In the genomic region with DNA sequence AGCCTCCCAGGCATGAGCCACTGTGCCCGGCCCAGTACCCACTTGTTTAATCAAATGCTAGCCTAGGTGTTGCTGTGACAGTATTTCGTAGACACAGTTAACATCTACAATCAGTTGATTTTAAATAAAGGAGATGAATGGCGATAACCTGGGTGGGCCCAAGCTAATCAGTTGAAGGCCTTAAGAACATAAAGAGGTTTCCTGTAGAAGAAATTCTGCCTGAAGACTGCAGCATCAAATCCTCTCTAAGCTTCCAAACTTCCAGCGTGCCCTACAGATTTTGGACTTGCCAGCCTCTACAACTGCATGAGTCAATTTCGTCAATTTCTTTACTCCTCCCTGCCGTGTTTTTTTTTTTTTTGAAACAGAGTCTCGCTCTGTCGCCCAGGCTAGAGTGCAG, we compare ENCODE assay signal across 35 cellular contexts. TPM values are rescaled to one million over a fixed set of nuclear protein-coding genes. Genes with fewer than 3 reads are reported as not detected.
"Had no signal": no experiment of that assay in that cellular context is flagged by ENCODE, and none has a peak within 500 bp of the region (broad histone marks: within the 10 kb centered on the region; RNA-seq: fewer than 3 reads in every experiment).

No MANE protein-coding gene starts in this region.

- H3K4me1 ChIP-seq: body of pancreas, esophagus muscularis mucosa, foreskin keratinocyte, gastrocnemius medialis had no signal

- H3K4me3 ChIP-seq: adrenal gland, body of pancreas, esophagus muscularis mucosa, gastrocnemius medialis had no signal

- H3K27me3 Mint-ChIP-seq: activated CD4-positive, alpha-beta T cell treated with anti-CD3 and anti-CD28 coated beads, Interleukin-2, amount 10 ng/mL, durations not matched to agents 24 days and 14 days had no signal

- H3K4me3 Mint-ChIP-seq: activated CD4-positive, alpha-beta memory T cell treated with anti-CD3 and anti-CD28 coated beads for 36 hours; activated CD4-positive, alpha-beta T cell treated with anti-CD3 and anti-CD28 coated beads for 36 hours; activated CD4-positive, alpha-beta T cell treated with anti-CD3 and anti-CD28 coated beads, Interleukin-2, amount 10 ng/mL, durations not matched to agents 24 days and 14 days; activated CD8-positive, alpha-beta memory T cell treated with anti-CD3 and anti-CD28 coated beads, Interleukin-2, amount 10 ng/mL, durations not matched to agents 7 days and 5 days; activated CD8-positive, alpha-beta T cell treated with anti-CD3 and anti-CD28 coated beads, Interleukin-2, amount 10 ng/mL, durations not matched to agents 7 days and 5 days; activated naive CD4-positive, alpha-beta T cell treated with anti-CD3 and anti-CD28 coated beads for 36 hours; activated naive CD4-positive, alpha-beta T cell treated with anti-CD3 and anti-CD28 coated beads, Interleukin-2, amount 50 U/mL, for 24 hours; activated naive CD8-positive, alpha-beta T cell treated with anti-CD3 and anti-CD28 coated beads for 36 hours; activated naive CD8-positive, alpha-beta T cell treated with anti-CD3 and anti-CD28 coated beads, Interleukin-2, amount 50 U/mL, for 24 hours; activated T-helper 1 cell treated with anti-CD3 and anti-CD28 coated beads, Interleukin-12 subunit alpha, Interleukin-12 subunit beta, Interleukin-2, Interleukin-4 antibody, amounts not matched to agents 30 ng/mL and 10 ng/mL and 1 ng/mL, durations not matched to agents 14 hours and 24 hours and 36 hours; effector memory CD8-positive, alpha-beta T cell had no signal

- H3K9me3 ChIP-seq: adrenal gland, body of pancreas had no signal

- ATAC-seq: activated CD4-positive, alpha-beta T cell treated with anti-CD3 and anti-CD28 coated beads for 36 hours; activated CD8-positive, alpha-beta memory T cell treated with anti-CD3 and anti-CD28 coated beads, Interleukin-2, amount 10 ng/mL, durations not matched to agents 7 days and 5 days; activated CD8-positive, alpha-beta T cell treated with anti-CD3 and anti-CD28 coated beads, Interleukin-2, amount 10 ng/mL, durations not matched to agents 7 days and 5 days; activated naive CD8-positive, alpha-beta T cell treated with anti-CD3 and anti-CD28 coated beads, Interleukin-2, amount 50 U/mL, for 24 hours; body of pancreas; effector memory CD8-positive, alpha-beta T cell; foreskin keratinocyte; gastrocnemius medialis had no signal

- H3K27ac ChIP-seq: adrenal gland, body of pancreas, esophagus muscularis mucosa, foreskin keratinocyte, gastrocnemius medialis had no signal

- DNase-seq: activated CD4-positive, alpha-beta memory T cell treated with anti-CD3 and anti-CD28 coated beads for 36 hours; activated CD4-positive, alpha-beta T cell treated with anti-CD3 and anti-CD28 coated beads for 36 hours; activated CD4-positive, CD25-positive, alpha-beta regulatory T cell; activated CD4-positive, CD25-positive, alpha-beta regulatory T cell treated with anti-CD3 and anti-CD28 coated beads, Interleukin-2, amount 50 U/mL, for 72 hours; activated CD8-positive, alpha-beta memory T cell treated with anti-CD3 and anti-CD28 coated beads, Interleukin-2, amount 10 ng/mL, durations not matched to agents 7 days and 5 days; activated CD8-positive, alpha-beta memory T cell treated with anti-CD3 and anti-CD28 coated beads, Interleukin-2, amount 50 U/mL, for 4 hours; activated CD8-positive, alpha-beta T cell treated with anti-CD3 and anti-CD28 coated beads, Interleukin-2, amount 10 ng/mL, durations not matched to agents 7 days and 5 days; activated effector memory CD4-positive, alpha-beta T cell treated with anti-CD3 and anti-CD28 coated beads, Interleukin-2, amount 50 U/mL, for 16 hours; activated naive CD4-positive, alpha-beta T cell treated with anti-CD3 and anti-CD28 coated beads for 36 hours; activated naive CD8-positive, alpha-beta T cell treated with anti-CD3 and anti-CD28 coated beads for 36 hours; activated naive CD8-positive, alpha-beta T cell treated with anti-CD3 and anti-CD28 coated beads, Interleukin-2, amount 50 U/mL, for 24 hours; activated T-cell treated with anti-CD3 and anti-CD28 coated beads, Interleukin-2, amount 50 U/mL, for 1 hour; activated T-cell treated with anti-CD3 and anti-CD28 coated beads, Interleukin-2, amount 50 U/mL, for 48 hours; amygdala; aorta; body of pancreas; caudate nucleus; cortex of kidney; dermis blood vessel endothelial cell; effector CD4-positive, alpha-beta T cell; effector memory CD8-positive, alpha-beta T cell; erythroblast; foreskin keratinocyte; gastrocnemius medialis; T-helper 2 cell had no signal

- H3K27me3 ChIP-seq: adrenal gland, body of pancreas, foreskin keratinocyte had no signal

- H3K4me1 Mint-ChIP-seq: activated CD4-positive, alpha-beta T cell treated with anti-CD3 and anti-CD28 coated beads for 36 hours; activated CD4-positive, alpha-beta T cell treated with anti-CD3 and anti-CD28 coated beads, Interleukin-2, amount 10 ng/mL, durations not matched to agents 24 days and 14 days; activated CD8-positive, alpha-beta memory T cell treated with anti-CD3 and anti-CD28 coated beads, Interleukin-2, amount 10 ng/mL, durations not matched to agents 7 days and 5 days; activated naive CD4-positive, alpha-beta T cell treated with anti-CD3 and anti-CD28 coated beads, Interleukin-2, amount 50 U/mL, for 24 hours; activated naive CD8-positive, alpha-beta T cell treated with anti-CD3 and anti-CD28 coated beads for 36 hours; activated naive CD8-positive, alpha-beta T cell treated with anti-CD3 and anti-CD28 coated beads, Interleukin-2, amount 50 U/mL, for 24 hours had no signal

- H3K9me3 Mint-ChIP-seq: activated CD4-positive, alpha-beta T cell treated with anti-CD3 and anti-CD28 coated beads, Interleukin-2, amount 10 ng/mL, durations not matched to agents 24 days and 14 days; activated naive CD4-positive, alpha-beta T cell treated with anti-CD3 and anti-CD28 coated beads for 36 hours; activated naive CD4-positive, alpha-beta T cell treated with anti-CD3 and anti-CD28 coated beads, Interleukin-2, amount 50 U/mL, for 24 hours; activated naive CD8-positive, alpha-beta T cell treated with anti-CD3 and anti-CD28 coated beads for 36 hours; activated naive CD8-positive, alpha-beta T cell treated with anti-CD3 and anti-CD28 coated beads, Interleukin-2, amount 50 U/mL, for 24 hours; activated T-helper 1 cell treated with anti-CD3 and anti-CD28 coated beads, Interleukin-12 subunit alpha, Interleukin-12 subunit beta, Interleukin-2, Interleukin-4 antibody, amounts not matched to agents 30 ng/mL and 10 ng/mL and 1 ng/mL, durations not matched to agents 14 hours and 24 hours and 36 hours; activated T-helper 2 cell treated with anti-CD3 and anti-CD28 coated beads, Interferon-gamma antibody, Interleukin-2, Interleukin-4, amounts not matched to agents 10 μg/mL and 5 μg/mL and 100 μg/mL, durations not matched to agents 14 hours and 24 hours and 36 hours; effector memory CD8-positive, alpha-beta T cell had no signal

- H3K27ac Mint-ChIP-seq: activated CD4-positive, alpha-beta memory T cell treated with anti-CD3 and anti-CD28 coated beads for 36 hours; activated CD4-positive, alpha-beta T cell treated with anti-CD3 and anti-CD28 coated beads for 36 hours; activated CD4-positive, alpha-beta T cell treated with anti-CD3 and anti-CD28 coated beads, Interleukin-2, amount 10 ng/mL, durations not matched to agents 24 days and 14 days; activated CD8-positive, alpha-beta memory T cell treated with anti-CD3 and anti-CD28 coated beads, Interleukin-2, amount 10 ng/mL, durations not matched to agents 7 days and 5 days; activated CD8-positive, alpha-beta T cell treated with anti-CD3 and anti-CD28 coated beads, Interleukin-2, amount 10 ng/mL, durations not matched to agents 7 days and 5 days; activated naive CD4-positive, alpha-beta T cell treated with anti-CD3 and anti-CD28 coated beads for 36 hours; activated naive CD4-positive, alpha-beta T cell treated with anti-CD3 and anti-CD28 coated beads, Interleukin-2, amount 50 U/mL, for 24 hours; activated naive CD8-positive, alpha-beta T cell treated with anti-CD3 and anti-CD28 coated beads for 36 hours; activated naive CD8-positive, alpha-beta T cell treated with anti-CD3 and anti-CD28 coated beads, Interleukin-2, amount 50 U/mL, for 24 hours; activated T-helper 1 cell treated with anti-CD3 and anti-CD28 coated beads, Interleukin-12 subunit alpha, Interleukin-12 subunit beta, Interleukin-2, Interleukin-4 antibody, amounts not matched to agents 30 ng/mL and 10 ng/mL and 1 ng/mL, durations not matched to agents 14 hours and 24 hours and 36 hours; activated T-helper 2 cell treated with anti-CD3 and anti-CD28 coated beads, Interferon-gamma antibody, Interleukin-2, Interleukin-4, amounts not matched to agents 10 μg/mL and 5 μg/mL and 100 μg/mL, durations not matched to agents 14 hours and 24 hours and 36 hours; effector memory CD8-positive, alpha-beta T cell had no signal

- H3K36me3 ChIP-seq: adrenal gland, esophagus muscularis mucosa, gastrocnemius medialis had no signal

- H3K36me3 Mint-ChIP-seq: activated CD4-positive, alpha-beta memory T cell treated with anti-CD3 and anti-CD28 coated beads for 36 hours; activated CD8-positive, alpha-beta memory T cell treated with anti-CD3 and anti-CD28 coated beads, Interleukin-2, amount 10 ng/mL, durations not matched to agents 7 days and 5 days; activated naive CD4-positive, alpha-beta T cell treated with anti-CD3 and anti-CD28 coated beads, Interleukin-2, amount 50 U/mL, for 24 hours; activated naive CD8-positive, alpha-beta T cell treated with anti-CD3 and anti-CD28 coated beads for 36 hours had no signal

RNA-seq across cellular contexts. Expression of a gene that starts 13.2 kb away (rescaled TPM):
- total RNA-seq: activated CD4-positive, alpha-beta memory T cell treated with anti-CD3 and anti-CD28 coated beads for 36 hours; activated CD4-positive, alpha-beta T cell treated with anti-CD3 and anti-CD28 coated beads for 36 hours; activated CD4-positive, alpha-beta T cell treated with anti-CD3 and anti-CD28 coated beads, Interleukin-2, amount 10 ng/mL, durations not matched to agents 24 days and 14 days; activated CD8-positive, alpha-beta memory T cell treated with anti-CD3 and anti-CD28 coated beads for 36 hours; activated CD8-positive, alpha-beta memory T cell treated with anti-CD3 and anti-CD28 coated beads, Interleukin-2, amount 10 ng/mL, durations not matched to agents 7 days and 5 days; activated CD8-positive, alpha-beta T cell treated with anti-CD3 and anti-CD28 coated beads, Interleukin-2, amount 10 ng/mL, durations not matched to agents 7 days and 5 days; activated naive CD4-positive, alpha-beta T cell treated with anti-CD3 and anti-CD28 coated beads for 36 hours; activated naive CD8-positive, alpha-beta T cell treated with anti-CD3 and anti-CD28 coated beads for 36 hours; activated T-helper 1 cell treated with anti-CD3 and anti-CD28 coated beads, Interleukin-12 subunit alpha, Interleukin-12 subunit beta, Interleukin-2, Interleukin-4 antibody, amounts not matched to agents 30 ng/mL and 10 ng/mL and 1 ng/mL, durations not matched to agents 14 hours and 24 hours and 36 hours; activated T-helper 2 cell treated with anti-CD3 and anti-CD28 coated beads, Interferon-gamma antibody, Interleukin-2, Interleukin-4, amounts not matched to agents 10 μg/mL and 5 μg/mL and 100 μg/mL, durations not matched to agents 14 hours and 24 hours and 36 hours; aorta; body of pancreas; chondrocyte; dermis blood vessel endothelial cell; esophagus muscularis mucosa; foreskin keratinocyte; glomerular endothelial cell; T-helper 1 cell treated with Interleukin-12 subunit alpha and Interleukin-12 subunit beta and Interleukin-4 antibody, amounts not matched to agents 30 ng/mL and 1 ng/mL, for 36 hours had no signal
- polyA plus RNA-seq: foreskin keratinocyte had no signal

RNA-seq across cellular contexts. Expression of a gene that starts 40.3 kb away (rescaled TPM):
- total RNA-seq: activated CD4-positive, alpha-beta memory T cell treated with anti-CD3 and anti-CD28 coated beads for 36 hours; activated CD4-positive, alpha-beta T cell treated with anti-CD3 and anti-CD28 coated beads for 36 hours; activated CD4-positive, alpha-beta T cell treated with anti-CD3 and anti-CD28 coated beads, Interleukin-2, amount 10 ng/mL, durations not matched to agents 24 days and 14 days; activated CD8-positive, alpha-beta memory T cell treated with anti-CD3 and anti-CD28 coated beads for 36 hours; activated CD8-positive, alpha-beta memory T cell treated with anti-CD3 and anti-CD28 coated beads, Interleukin-2, amount 10 ng/mL, durations not matched to agents 7 days and 5 days; activated CD8-positive, alpha-beta T cell treated with anti-CD3 and anti-CD28 coated beads, Interleukin-2, amount 10 ng/mL, durations not matched to agents 7 days and 5 days; activated naive CD4-positive, alpha-beta T cell treated with anti-CD3 and anti-CD28 coated beads for 36 hours; activated naive CD8-positive, alpha-beta T cell treated with anti-CD3 and anti-CD28 coated beads for 36 hours; activated T-helper 1 cell treated with anti-CD3 and anti-CD28 coated beads, Interleukin-12 subunit alpha, Interleukin-12 subunit beta, Interleukin-2, Interleukin-4 antibody, amounts not matched to agents 30 ng/mL and 10 ng/mL and 1 ng/mL, durations not matched to agents 14 hours and 24 hours and 36 hours; activated T-helper 2 cell treated with anti-CD3 and anti-CD28 coated beads, Interferon-gamma antibody, Interleukin-2, Interleukin-4, amounts not matched to agents 10 μg/mL and 5 μg/mL and 100 μg/mL, durations not matched to agents 14 hours and 24 hours and 36 hours; adrenal gland; aorta; body of pancreas; chondrocyte; dermis blood vessel endothelial cell; esophagus muscularis mucosa; foreskin keratinocyte; gastrocnemius medialis; glomerular endothelial cell; T-helper 1 cell treated with Interleukin-12 subunit alpha and Interleukin-12 subunit beta and Interleukin-4 antibody, amounts not matched to agents 30 ng/mL and 1 ng/mL, for 36 hours had no signal
- polyA plus RNA-seq: adrenal gland, aorta, foreskin keratinocyte had no signal
